Comparison of ENCODE assay signal across 1 cellular context in the genomic region with DNA sequence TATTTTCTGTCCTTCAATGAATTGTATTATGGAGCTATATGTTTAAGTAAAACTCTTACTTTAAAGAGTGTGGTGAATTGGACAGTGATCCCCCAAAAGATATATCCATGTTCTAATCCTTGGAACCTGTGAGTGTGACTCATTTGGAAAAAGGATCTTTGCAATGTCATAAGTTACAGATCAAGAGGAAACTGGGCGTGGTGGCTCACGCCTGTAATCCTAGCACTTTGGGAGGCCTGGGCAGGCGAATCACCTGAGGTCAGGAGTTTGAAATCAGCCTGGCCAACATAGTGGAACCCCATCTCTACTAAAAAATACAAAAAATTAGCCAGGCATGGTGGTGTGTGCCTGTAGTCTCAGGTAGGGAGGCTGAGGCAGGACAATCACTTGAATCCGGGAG.
TF ChIP-seq lines count a peak whose summit lies in the region.

No MANE protein-coding gene starts in this region.

TF ChIP-seq in HCT116, 20 proteins besides CTCF, POLR2A, EP300 and RAD21 (continued from another document):
- peak; percentile 27; the same call in 1 of the 2 replicates for TF ChIP-seq FOSL1 (IDR thresholded peaks at IDR 0.05; ENCODE audit: low read depth)
